12 cellular contexts compared by ENCODE assay signal in the genomic region with DNA sequence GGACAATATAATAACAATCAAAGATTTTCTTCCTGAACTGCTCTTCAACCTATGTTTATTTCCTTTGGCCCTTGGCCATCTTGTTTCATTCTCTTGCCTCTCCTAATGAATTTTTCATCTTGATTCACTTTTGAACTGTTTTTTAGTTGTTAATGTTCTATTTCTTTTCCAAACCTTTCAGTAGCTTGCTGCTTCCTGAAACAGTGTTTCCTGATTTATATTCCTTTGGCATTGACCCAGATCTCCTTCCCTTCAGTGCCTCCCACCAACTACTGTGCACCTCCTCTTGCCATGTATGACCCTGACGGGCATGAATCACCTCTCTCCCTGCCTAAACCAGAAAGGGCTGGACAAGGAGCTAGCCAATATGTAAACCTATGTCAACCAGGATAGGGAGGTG. TPM values are rescaled to one million over a fixed set of nuclear protein-coding genes. Genes with fewer than 3 reads are reported as not detected.
DNase-seq lines count a peak whose midpoint lies in the region; ATAC-seq, FAIRE-seq and TF ChIP-seq lines count a peak whose summit lies in the region.
"Had no signal": no experiment of that assay in that cellular context is flagged by ENCODE, and none has a peak within 500 bp of the region (broad histone marks: within the 10 kb centered on the region; RNA-seq: fewer than 3 reads in every experiment).

No MANE protein-coding gene starts in this region.

- H4K20me1 ChIP-seq in astrocyte (ENCODE audit: insufficient read depth, low read length): no peaks in the 10 kb centered on the region
- H4K20me1 ChIP-seq: BLaER1 had no signal

- peak overlapping the region; percentile 49 for H3K4me2 ChIP-seq in astrocyte (ENCODE audit: low read length)
- H3K4me2 ChIP-seq: BLaER1 had no signal

- intact Hi-C loops in posterior cingulate gyrus (cut with DNase I): no loop called here

- DNase-seq in HPDE6-E6E7 (ENCODE audit: extremely low spot score) (peak; percentile 14), astrocyte (ENCODE audit: low read depth) (peak; percentile 63), kidney epithelial cell (ENCODE audit: low read depth) (peak; percentile 69), posterior cingulate gyrus (no peak), GF-D8 (lab: John Stamatoyannopoulos, UW) (no peak)
- DNase-seq: caudate nucleus; naive thymus-derived CD8-positive, alpha-beta T cell; stimulated activated naive CD4-positive, alpha-beta T cell had no signal

- H3K27ac ChIP-seq in ACC112 (ENCODE audit: low read depth, low read length) (peak overlapping the region; percentile 3; the same call in 1 of the 2 replicates), astrocyte (ENCODE audit: low read depth, low read length) (no peak overlapping the region)
- H3K27ac ChIP-seq: BLaER1 had no signal

- H3K27me3 ChIP-seq in ACC112 (ENCODE audit: insufficient read depth, low read length) (no peaks in the 10 kb centered on the region), astrocyte (ENCODE audit: insufficient read depth, low read length) (no peaks in the 10 kb centered on the region), kidney epithelial cell (ENCODE audit: control insufficient read depth, insufficient read depth, low read length) (no peaks in the 10 kb centered on the region)
- H3K27me3 ChIP-seq: BLaER1 had no signal

- H3K9me3 ChIP-seq in astrocyte (ENCODE audit: insufficient read depth, low read depth, low read length): no peaks in the 10 kb centered on the region
- H3K9me3 ChIP-seq: BLaER1 had no signal

- H3K4me1 ChIP-seq in ACC112 (ENCODE audit: control insufficient read depth, insufficient read depth, low read length, unreplicated experiment) (peaks cover 16% of the 10 kb centered on the region), astrocyte (ENCODE audit: insufficient read depth, low read length) (peaks cover 8% of the 10 kb centered on the region)
- H3K4me1 ChIP-seq: BLaER1 had no signal

- no peak overlapping the region for H3K4me3 Mint-ChIP-seq in astrocyte (ENCODE audit: unreplicated experiment)
- H3K4me3 Mint-ChIP-seq: naive thymus-derived CD8-positive, alpha-beta T cell had no signal

- H3K36me3 Mint-ChIP-seq in astrocyte (ENCODE audit: low read depth, unreplicated experiment): no peaks in the 10 kb centered on the region
- H3K36me3 Mint-ChIP-seq: naive thymus-derived CD8-positive, alpha-beta T cell had no signal

- H3K27me3 Mint-ChIP-seq in astrocyte (ENCODE audit: low read depth, unreplicated experiment): no peaks in the 10 kb centered on the region

- H3K36me3 ChIP-seq in ACC112 (ENCODE audit: insufficient read depth, low read length): no peaks in the 10 kb centered on the region
- no peaks in the 10 kb centered on the region for H3K36me3 ChIP-seq in astrocyte (ENCODE audit: insufficient read depth, low read length)
- H3K36me3 ChIP-seq in kidney epithelial cell (ENCODE audit: control insufficient read depth, insufficient read depth, low read length): no peaks in the 10 kb centered on the region
- H3K36me3 ChIP-seq: BLaER1 had no signal

- no peak overlapping the region for H3K4me3 ChIP-seq in ACC112 (ENCODE audit: low read depth, low read length)
- no peak overlapping the region for H3K4me3 ChIP-seq in astrocyte (ENCODE audit: insufficient read depth, low read depth, low read length)
- H3K4me3 ChIP-seq in kidney epithelial cell (ENCODE audit: low read depth, low read length): no peak overlapping the region
- H3K4me3 ChIP-seq: BLaER1 had no signal

- H2AFZ ChIP-seq in ACC112 (ENCODE audit: low read length, unreplicated experiment): no peak overlapping the region
- no peak overlapping the region for H2AFZ ChIP-seq in astrocyte (ENCODE audit: low read depth, low read length)

- ATAC-seq in HG03039 (IDR thresholded peaks at IDR 0.05; ENCODE audit: unreplicated experiment) (no peak), HG03108 (IDR thresholded peaks at IDR 0.05; ENCODE audit: unreplicated experiment) (no peak)
- ATAC-seq: naive thymus-derived CD8-positive, alpha-beta T cell had no signal

- H3K4me1 Mint-ChIP-seq in astrocyte (ENCODE audit: low read depth, unreplicated experiment): peaks cover 12% of the 10 kb centered on the region
- H3K4me1 Mint-ChIP-seq: naive thymus-derived CD8-positive, alpha-beta T cell had no signal

- H3K9ac ChIP-seq in astrocyte (ENCODE audit: low read length): no peak overlapping the region
- H3K9ac ChIP-seq: BLaER1 had no signal

- no peak for FAIRE-seq in astrocyte (lab: Jason Lieb, UNC)

- no peak for TF ChIP-seq CTCF in astrocyte (IDR thresholded peaks at IDR 0.05; ENCODE audit: insufficient read depth, low read depth, low read length)
- TF ChIP-seq CTCF in kidney epithelial cell (IDR thresholded peaks at IDR 0.05; ENCODE audit: insufficient read depth, low read length, poor library complexity, severe bottlenecking): no peak

- no peak overlapping the region for H3K27ac Mint-ChIP-seq in astrocyte (ENCODE audit: unreplicated experiment)
- H3K27ac Mint-ChIP-seq: naive thymus-derived CD8-positive, alpha-beta T cell had no signal

- H3K9me3 Mint-ChIP-seq in astrocyte (ENCODE audit: unreplicated experiment): peaks cover 2% of the 10 kb centered on the region
- H3K9me3 Mint-ChIP-seq: naive thymus-derived CD8-positive, alpha-beta T cell had no signal

- H3K79me2 ChIP-seq in ACC112 (ENCODE audit: control insufficient read depth, insufficient read depth, low read length, unreplicated experiment) (no peaks in the 10 kb centered on the region), astrocyte (ENCODE audit: insufficient read depth, low read length) (no peaks in the 10 kb centered on the region)

RNA-seq across cellular contexts. Expression of gene SPP1, which starts 25.6 kb away (rescaled TPM):
- total RNA-seq in astrocyte (153 and 217 TPM in 2 replicates), kidney epithelial cell (158 and 160 TPM in 2 replicates)

RNA-seq across cellular contexts. Expression of gene PKD2, which starts 57.5 kb away (rescaled TPM):
- total RNA-seq in astrocyte: 19.7 TPM in 2 replicates
- 30.4 and 31.6 TPM in 2 replicates for total RNA-seq in kidney epithelial cell

Comparison
In these comparisons a context has a peak if more than half of its experiments do, and no peak if none do; other contexts are left out.
1. DNase-seq: peak in HPDE6-E6E7 (single experiment), astrocyte (single experiment) and kidney epithelial cell (single experiment); none in posterior cingulate gyrus (0 of 10) and GF-D8 (single experiment).